1 cellular context compared by ENCODE assay signal in genomic region chr5:50990296-50990924, GRCh38.
TF ChIP-seq lines count a peak whose summit lies in the region.

No MANE protein-coding gene starts in this region.

TF ChIP-seq in WTC11, 78 proteins besides CTCF, POLR2A, EP300 and RAD21 (continued from another document):
- TF ChIP-seq IRF1 (CRISPR knock-in tag; IDR thresholded peaks at IDR 0.05), result no peak
- no peak for TF ChIP-seq SMAD3 (CRISPR knock-in tag; IDR thresholded peaks at IDR 0.05; ENCODE audit: borderline replicate concordance)
- TF ChIP-seq NFE2L1 (CRISPR knock-in tag; IDR thresholded peaks at IDR 0.05), result no peak
- no peak for TF ChIP-seq NR3C1 (CRISPR knock-in tag; conservative IDR thresholded peaks at IDR 0.05; ENCODE audit: low read depth)
- TF ChIP-seq ATF3 (CRISPR knock-in tag; conservative IDR thresholded peaks at IDR 0.05), result no peak
- TF ChIP-seq, protein P1, sequence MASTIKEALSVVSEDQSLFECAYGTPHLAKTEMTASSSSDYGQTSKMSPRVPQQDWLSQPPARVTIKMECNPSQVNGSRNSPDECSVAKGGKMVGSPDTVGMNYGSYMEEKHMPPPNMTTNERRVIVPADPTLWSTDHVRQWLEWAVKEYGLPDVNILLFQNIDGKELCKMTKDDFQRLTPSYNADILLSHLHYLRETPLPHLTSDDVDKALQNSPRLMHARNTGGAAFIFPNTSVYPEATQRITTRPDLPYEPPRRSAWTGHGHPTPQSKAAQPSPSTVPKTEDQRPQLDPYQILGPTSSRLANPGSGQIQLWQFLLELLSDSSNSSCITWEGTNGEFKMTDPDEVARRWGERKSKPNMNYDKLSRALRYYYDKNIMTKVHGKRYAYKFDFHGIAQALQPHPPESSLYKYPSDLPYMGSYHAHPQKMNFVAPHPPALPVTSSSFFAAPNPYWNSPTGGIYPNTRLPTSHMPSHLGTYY (CRISPR knock-in tag; IDR thresholded peaks at IDR 0.05), result no peak
- no peak for TF ChIP-seq ELF4 (CRISPR knock-in tag; IDR thresholded peaks at IDR 0.05; ENCODE audit: low read depth)
- TF ChIP-seq, protein P2, sequence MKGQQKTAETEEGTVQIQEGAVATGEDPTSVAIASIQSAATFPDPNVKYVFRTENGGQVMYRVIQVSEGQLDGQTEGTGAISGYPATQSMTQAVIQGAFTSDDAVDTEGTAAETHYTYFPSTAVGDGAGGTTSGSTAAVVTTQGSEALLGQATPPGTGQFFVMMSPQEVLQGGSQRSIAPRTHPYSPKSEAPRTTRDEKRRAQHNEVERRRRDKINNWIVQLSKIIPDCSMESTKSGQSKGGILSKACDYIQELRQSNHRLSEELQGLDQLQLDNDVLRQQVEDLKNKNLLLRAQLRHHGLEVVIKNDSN (CRISPR knock-in tag; IDR thresholded peaks at IDR 0.05), result no peak
- TF ChIP-seq ZNF671 (CRISPR knock-in tag; IDR thresholded peaks at IDR 0.05), result no peak
- TF ChIP-seq ZNF396 (CRISPR knock-in tag; IDR thresholded peaks at IDR 0.05; ENCODE audit: borderline replicate concordance), result no peak
- TF ChIP-seq ZSCAN18 (CRISPR knock-in tag; IDR thresholded peaks at IDR 0.05), result no peak
- TF ChIP-seq IRF2 (CRISPR knock-in tag; IDR thresholded peaks at IDR 0.05; ENCODE audit: borderline replicate concordance, low read depth), result no peak
- TF ChIP-seq CBFB (CRISPR knock-in tag; IDR thresholded peaks at IDR 0.05; ENCODE audit: low read depth), result no peak
- TF ChIP-seq ZNF532 (CRISPR knock-in tag; IDR thresholded peaks at IDR 0.05; ENCODE audit: borderline replicate concordance), result no peak
- TF ChIP-seq HMGXB4 (CRISPR knock-in tag; IDR thresholded peaks at IDR 0.05), result no peak
